In the genomic region with DNA sequence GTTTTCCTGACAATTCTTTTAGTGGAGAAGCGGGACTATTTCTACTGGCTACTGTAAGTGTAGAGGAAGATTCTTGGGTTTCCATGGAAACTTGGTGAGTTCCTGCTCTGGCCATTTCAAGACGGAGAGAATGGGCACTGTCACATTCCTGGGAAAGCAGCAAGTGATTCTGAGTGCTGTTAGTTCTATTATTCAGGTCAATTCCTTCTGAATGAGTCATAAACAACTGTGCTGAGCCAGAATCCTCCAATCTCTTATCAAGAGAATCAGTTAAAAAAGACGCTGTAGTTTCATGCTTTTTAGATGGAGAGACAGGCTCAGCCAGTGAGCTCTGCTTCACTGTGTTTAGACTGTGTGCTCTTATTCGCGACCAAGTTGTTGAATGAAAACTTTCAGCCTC, we compare ENCODE assay signal across 10 cellular contexts. TPM values are rescaled to one million over a fixed set of nuclear protein-coding genes. Genes with fewer than 3 reads are reported as not detected.
DNase-seq lines count a peak whose midpoint lies in the region; ATAC-seq, FAIRE-seq and TF ChIP-seq lines count a peak whose summit lies in the region.
"Had no signal": no experiment of that assay in that cellular context is flagged by ENCODE, and none has a peak within 500 bp of the region (broad histone marks: within the 10 kb centered on the region; RNA-seq: fewer than 3 reads in every experiment).

No MANE protein-coding gene starts in this region.

- H3K4me3 ChIP-seq in right cardiac atrium (ENCODE audit: low read length) (no peak overlapping the region), adrenal gland (no peak overlapping the region)

- FAIRE-seq in islet of Langerhans (lab: Jason Lieb, UNC) (peak; percentile 36), urothelium cell line (lab: Jason Lieb, UNC) (no peak)

- in situ Hi-C loops in GM13977 (cut with MboI; ENCODE audit: low pct_unique_long_range_greater_than_20kb, low sequenced_read_pairs, unreplicated experiment) = no loop called here

- no peak overlapping the region for H3K27ac ChIP-seq in right cardiac atrium (ENCODE audit: low read length)
- H3K27ac ChIP-seq in adrenal gland = peak overlapping the region in 4 of 5 donors; percentile 11 to 64 (median 36)

- intact Hi-C loops in right cardiac atrium (cut with DNase I) = no loop called here
- intact Hi-C loops in Right ventricle myocardium superior (cut with DNase I) = no loop called here
- intact Hi-C loops in adrenal gland (cut with DNase I) = no loop called here

- no peaks in the 10 kb centered on the region for H3K4me1 ChIP-seq in right cardiac atrium (ENCODE audit: control insufficient read depth, insufficient read depth, low read length)
- H3K4me1 ChIP-seq in adrenal gland (replicated peaks in 1 of 2) = peaks cover 4 to 30% of the 10 kb centered on the region in 2 donors

- H3K9me3 ChIP-seq in right cardiac atrium (ENCODE audit: control insufficient read depth, low read length) = no peaks in the 10 kb centered on the region
- no peaks in the 10 kb centered on the region for H3K9me3 ChIP-seq in adrenal gland (replicated peaks in 1 of 3)

- peaks cover 0 to 42% of the 10 kb centered on the region in 2 donors for H3K36me3 ChIP-seq in adrenal gland (replicated peaks in 1 of 2)

- ATAC-seq in right cardiac atrium (peak; percentile 23 to 47), Right ventricle myocardium superior (ENCODE audit: poor library complexity) (no peak), GM21717 (IDR thresholded peaks at IDR 0.05; ENCODE audit: unreplicated experiment) (no peak)

- no peaks in the 10 kb centered on the region for H3K27me3 ChIP-seq in right cardiac atrium (ENCODE audit: control insufficient read depth, insufficient read depth)
- no peaks in the 10 kb centered on the region for H3K27me3 ChIP-seq in adrenal gland

- TF ChIP-seq CTCF in adrenal gland (IDR thresholded peaks at IDR 0.05) (no peak), GM13977 (IDR thresholded peaks at IDR 0.05; ENCODE audit: extremely low read depth, insufficient read depth, missing control alignments) (no peak)

- peak in 1 of 2 donors; percentile 53 for TF ChIP-seq POLR2A in adrenal gland (IDR thresholded peaks at IDR 0.05)

- no peak for DNase-seq in right cardiac atrium
- no peak for DNase-seq in Right ventricle myocardium superior
- DNase-seq in adrenal gland = peak in 6 of 7 donors; percentile 23 to 79 (median 50)
- DNase-seq in urothelium cell line (ENCODE audit: low spot score) = peak; percentile 87
- no peak for DNase-seq in GM13977 (ENCODE audit: low spot score)
- no peak for DNase-seq in stimulated activated CD8-positive, alpha-beta memory T cell treated with anti-CD3 and anti-CD28 coated beads, Interleukin-4, amount 100 ng/mL, for 48 hours
- DNase-seq: COR-L47, NCI-H1417 had no signal

- 59% methylated on average over 5 of the region's 5 CpGs for WGBS in right cardiac atrium
- 26 to 35% (median 33%) methylated on average over 5 of the region's 5 CpGs for WGBS in adrenal gland, 4 donors

RNA-seq across cellular contexts. Expression of a gene that starts 19.6 kb away (rescaled TPM):
- total RNA-seq in right cardiac atrium = 10 to 100 TPM; 17.4 to 23.1 (median 20.3) TPM
- 6.2 TPM for polyA plus RNA-seq in right cardiac atrium
- total RNA-seq in Right ventricle myocardium superior = 13.8 TPM
- total RNA-seq in adrenal gland = 10 to 100 TPM; 21.3 to 52.7 (median 38.2) TPM
- 10 to 100 TPM in 1 of 3 donors, 1 to 10 TPM in 2; 8.1 to 27.7 (median 9.8) TPM for polyA plus RNA-seq in adrenal gland

RNA-seq across cellular contexts. Expression of a gene that starts 51.1 kb away (rescaled TPM):
- total RNA-seq in right cardiac atrium = 1 to 10 TPM; 7.8 to 9.7 (median 8.5) TPM
- 3.1 TPM for polyA plus RNA-seq in right cardiac atrium
- total RNA-seq in Right ventricle myocardium superior = 8.5 TPM
- total RNA-seq in adrenal gland = 10 to 100 TPM; 34.9 to 96.1 (median 45.5) TPM
- polyA plus RNA-seq in adrenal gland = 10 to 100 TPM; 19.2 to 33.0 (median 32.8) TPM

Comparison
In these comparisons a context has a peak if more than half of its experiments do, and no peak if none do; other contexts are left out.
1. ATAC-seq: peak in right cardiac atrium (2 of 2); none in Right ventricle myocardium superior (single experiment) and GM21717 (single experiment).
2. DNase-seq: peak in adrenal gland (6 of 7) and urothelium cell line (single experiment); none in right cardiac atrium (0 of 3), Right ventricle myocardium superior (single experiment), GM13977 (single experiment) and stimulated activated CD8-positive, alpha-beta memory T cell treated with anti-CD3 and anti-CD28 coated beads, Interleukin-4, amount 100 ng/mL, for 48 hours (single experiment).